ENCODE assay signal across 15 cellular contexts in genomic region chr12:124152733-124153132, GRCh38.
"Had no signal": no experiment of that assay in that cellular context is flagged by ENCODE, and none has a peak within 500 bp of the region (broad histone marks: within the 10 kb centered on the region; RNA-seq: fewer than 3 reads in every experiment).

No MANE protein-coding gene starts in this region.

- H3K27me3 Mint-ChIP-seq: activated CD8-positive, alpha-beta T cell treated with anti-CD3 and anti-CD28 coated beads for 36 hours; stimulated activated naive CD8-positive, alpha-beta T cell treated with anti-CD3 and anti-CD28 coated beads, Interleukin-15, Interleukin-2, amounts not matched to agents 100 ng/mL and 50 ng/mL, for 24 hours had no signal

- H3K27ac ChIP-seq: colonic mucosa, esophagus squamous epithelium, prostate gland, testis, VCaP had no signal

- H3K9me3 Mint-ChIP-seq: activated CD8-positive, alpha-beta T cell treated with anti-CD3 and anti-CD28 coated beads for 36 hours; activated naive CD8-positive, alpha-beta T cell treated with anti-CD3 and anti-CD28 coated beads, Interleukin-2, amount 10 ng/mL, durations not matched to agents 7 days and 5 days; activated T-cell treated with anti-CD3 and anti-CD28 coated beads, Interleukin-2, amount 50 U/mL, for 72 hours; natural killer cell treated with Interleukin-12 subunit alpha and Interleukin-12 subunit beta and Interleukin-15 and Interleukin-18, amount 100 ng/mL, for 72 hours; stimulated activated naive CD8-positive, alpha-beta T cell treated with anti-CD3 and anti-CD28 coated beads, Interleukin-15, Interleukin-2, amounts not matched to agents 100 ng/mL and 50 ng/mL, for 24 hours had no signal

- H3K27ac Mint-ChIP-seq: activated CD8-positive, alpha-beta T cell treated with anti-CD3 and anti-CD28 coated beads for 36 hours; activated naive CD8-positive, alpha-beta T cell treated with anti-CD3 and anti-CD28 coated beads, Interleukin-2, amount 10 ng/mL, durations not matched to agents 7 days and 5 days; activated T-cell treated with anti-CD3 and anti-CD28 coated beads, Interleukin-2, amount 50 U/mL, for 72 hours; natural killer cell treated with Interleukin-12 subunit alpha and Interleukin-12 subunit beta and Interleukin-15 and Interleukin-18, amount 100 ng/mL, for 72 hours; stimulated activated naive CD8-positive, alpha-beta T cell treated with anti-CD3 and anti-CD28 coated beads, Interleukin-15, Interleukin-2, amounts not matched to agents 100 ng/mL and 50 ng/mL, for 24 hours had no signal

- H3K27me3 ChIP-seq: colonic mucosa, testis had no signal

- H3K4me3 ChIP-seq: colonic mucosa, esophagus squamous epithelium, prostate gland, testis had no signal

- H3K36me3 ChIP-seq: colonic mucosa, esophagus squamous epithelium, prostate gland had no signal

- H3K36me3 Mint-ChIP-seq: activated naive CD8-positive, alpha-beta T cell treated with anti-CD3 and anti-CD28 coated beads, Interleukin-2, amount 10 ng/mL, durations not matched to agents 7 days and 5 days; natural killer cell treated with Interleukin-12 subunit alpha and Interleukin-12 subunit beta and Interleukin-15 and Interleukin-18, amount 100 ng/mL, for 72 hours had no signal

- H3K9me3 ChIP-seq: colonic mucosa, esophagus squamous epithelium, prostate gland, testis had no signal

- DNase-seq: activated CD4-positive, alpha-beta T cell treated with anti-CD3 and anti-CD28 coated beads for 4 hours; activated CD8-positive, alpha-beta memory T cell treated with anti-CD3 and anti-CD28 coated beads, Interleukin-2, amount 50 U/mL, for 4 hours; activated CD8-positive, alpha-beta T cell treated with anti-CD3 and anti-CD28 coated beads for 36 hours; activated naive CD8-positive, alpha-beta T cell treated with anti-CD3 and anti-CD28 coated beads, Interleukin-2, amount 10 ng/mL, durations not matched to agents 7 days and 5 days; activated T-cell treated with anti-CD3 and anti-CD28 coated beads, Interleukin-2, amount 50 U/mL, for 72 hours; caudate nucleus; colonic mucosa; esophagus squamous epithelium; stimulated activated CD4-positive, alpha-beta T cell treated with anti-CD3 and anti-CD28 coated beads, Interleukin-2, amount 100 ng/mL, for 48 hours; T-helper 1 cell; testis had no signal

- H3K4me3 Mint-ChIP-seq: activated CD8-positive, alpha-beta T cell treated with anti-CD3 and anti-CD28 coated beads for 36 hours; activated naive CD8-positive, alpha-beta T cell treated with anti-CD3 and anti-CD28 coated beads, Interleukin-2, amount 10 ng/mL, durations not matched to agents 7 days and 5 days; activated T-cell treated with anti-CD3 and anti-CD28 coated beads, Interleukin-2, amount 50 U/mL, for 72 hours; natural killer cell treated with Interleukin-12 subunit alpha and Interleukin-12 subunit beta and Interleukin-15 and Interleukin-18, amount 100 ng/mL, for 72 hours; stimulated activated naive CD8-positive, alpha-beta T cell treated with anti-CD3 and anti-CD28 coated beads, Interleukin-15, Interleukin-2, amounts not matched to agents 100 ng/mL and 50 ng/mL, for 24 hours had no signal

- H3K4me1 ChIP-seq: colonic mucosa, esophagus squamous epithelium, prostate gland, testis had no signal
